ENCODE assay signal across 17 cellular contexts in genomic region chr7:94906035-94906796, GRCh38. TPM values are rescaled to one million over a fixed set of nuclear protein-coding genes. Genes with fewer than 3 reads are reported as not detected.
DNase-seq lines count a peak whose midpoint lies in the region; TF ChIP-seq lines count a peak whose summit lies in the region.
"Had no signal": no experiment of that assay in that cellular context is flagged by ENCODE, and none has a peak within 500 bp of the region (broad histone marks: within the 10 kb centered on the region; RNA-seq: fewer than 3 reads in every experiment).

No MANE protein-coding gene starts in this region.

- peaks cover 11% of the 10 kb centered on the region for H3K27me3 Mint-ChIP-seq in brain
- no peaks in the 10 kb centered on the region for H3K27me3 Mint-ChIP-seq in neural crest cell (ENCODE audit: low read depth)

- no peak for TF ChIP-seq CTCF in brain (conservative IDR thresholded peaks at IDR 0.05)
- TF ChIP-seq CTCF in neural crest cell (conservative IDR thresholded peaks at IDR 0.05), result no peak

- H3K36me3 Mint-ChIP-seq in brain, result no peaks in the 10 kb centered on the region
- peaks cover 4% of the 10 kb centered on the region for H3K36me3 Mint-ChIP-seq in neural crest cell (ENCODE audit: low read depth)

- no peaks in the 10 kb centered on the region for H3K9me3 Mint-ChIP-seq in brain
- H3K9me3 Mint-ChIP-seq in neural crest cell, result no peaks in the 10 kb centered on the region

- H3K27ac Mint-ChIP-seq in brain (peak overlapping the region in 3 of 5 experiments; percentile 24 to 90 (median 72)), neural crest cell (ENCODE audit: unreplicated experiment) (no peak overlapping the region)

- peaks cover 36% of the 10 kb centered on the region for H3K4me1 Mint-ChIP-seq in brain
- H3K4me1 Mint-ChIP-seq in neural crest cell, result peaks cover 29% of the 10 kb centered on the region

- H3K4me3 Mint-ChIP-seq in brain, result peak overlapping the region in 4 of 5 experiments; percentile 78 to 85 (median 78)
- peak overlapping the region; percentile 87 for H3K4me3 Mint-ChIP-seq in neural crest cell

- DNase-seq in HuH-7 (ENCODE audit: low spot score) (peak; percentile 35), neural crest cell (ENCODE audit: low read depth, low spot score) (no peak), superior temporal gyrus (ENCODE audit: extremely low spot score) (peak; percentile 54), GDM1 (lab: John Stamatoyannopoulos, UW) (no peak), NCI-H2196 (lab: John Stamatoyannopoulos, UW; ENCODE audit: unreplicated experiment) (no peak), SKM-1 (lab: John Stamatoyannopoulos, UW; ENCODE audit: unreplicated experiment) (no peak)
- DNase-seq: ACHN, GM23248, HCEC 1CT, NCI-H1092 treated with DMSO at 0.1 percent for 48 hours, NCI-H146, NCI-H2081, NCI-H2171 treated with DMSO at 0.1 percent for 48 hours, NCI-H774, SHP77 had no signal

RNA-seq across cellular contexts. Expression of gene PPP1R9A, which starts 1.2 kb away (rescaled TPM):
- 3.8 TPM for polyA plus RNA-seq in brain (ENCODE audit: insufficient read depth, low read depth, low replicate concordance)
- total RNA-seq in neural crest cell, result 21.2 and 22.7 TPM in 2 replicates
- total RNA-seq: GM23248, OCI-LY7 had no signal

Comparison
In these comparisons a context has a peak if more than half of its experiments do, and no peak if none do; other contexts are left out.
1. DNase-seq: peak in HuH-7 (single experiment) and superior temporal gyrus (single experiment); none in neural crest cell (single experiment), GDM1 (single experiment), NCI-H2196 (single experiment) and SKM-1 (single experiment).